ENCODE assay signal across 9 cellular contexts in the genomic region with DNA sequence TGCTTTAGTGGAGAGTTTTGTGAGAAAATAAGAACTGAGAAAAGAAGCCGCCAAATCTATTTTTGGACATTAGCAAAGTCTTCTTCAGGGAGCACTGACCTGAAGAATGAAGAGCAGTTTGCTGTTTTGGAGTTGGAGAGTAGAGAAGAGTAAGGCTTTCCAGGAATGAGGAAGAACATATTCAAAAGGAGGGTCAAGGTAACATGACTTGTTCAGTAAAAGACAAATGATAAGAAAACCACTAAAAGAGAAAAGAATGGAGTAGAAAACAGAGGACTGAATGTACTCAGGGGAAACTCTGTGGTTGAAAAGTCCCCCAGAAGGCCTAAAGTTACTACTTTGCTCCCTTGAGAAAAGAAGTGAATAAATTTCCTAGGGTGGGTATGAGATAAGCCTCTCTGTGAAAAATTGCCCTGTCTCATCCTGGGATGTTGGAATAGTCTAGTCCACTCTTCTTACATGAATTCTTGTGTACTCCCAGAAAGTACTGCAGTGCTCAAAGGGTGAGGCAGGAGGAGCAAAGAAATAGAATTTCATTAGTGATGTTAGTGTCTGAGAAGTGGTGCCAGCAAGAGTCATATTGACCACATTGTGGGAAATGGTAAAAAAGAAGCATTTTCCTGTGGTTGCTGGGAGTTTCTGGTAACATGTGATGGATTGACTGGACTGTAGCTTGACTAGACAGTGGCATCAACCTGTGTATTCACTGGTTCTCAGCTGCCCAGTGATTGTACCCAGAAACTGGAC. TPM values are rescaled to one million over a fixed set of nuclear protein-coding genes. Genes with fewer than 3 reads are reported as not detected.
DNase-seq lines count a peak whose midpoint lies in the region; ATAC-seq lines count a peak whose summit lies in the region.
"Had no signal": no experiment of that assay in that cellular context is flagged by ENCODE, and none has a peak within 500 bp of the region (broad histone marks: within the 10 kb centered on the region; RNA-seq: fewer than 3 reads in every experiment).

No MANE protein-coding gene starts in this region.

- H3K27ac Mint-ChIP-seq in activated CD4-positive, alpha-beta T cell treated with anti-CD3 and anti-CD28 coated beads, Interleukin-2, amount 10 ng/mL, durations not matched to agents 24 days and 14 days, result no peak overlapping the region

- intact Hi-C loops in activated CD4-positive, alpha-beta T cell treated with anti-CD3 and anti-CD28 coated beads, Interleukin-2, amount 10 ng/mL, durations not matched to agents 24 days and 14 days (cut with micrococcal nuclease), result no loop called here

- no peaks in the 10 kb centered on the region for H3K27me3 Mint-ChIP-seq in activated CD4-positive, alpha-beta T cell treated with anti-CD3 and anti-CD28 coated beads, Interleukin-2, amount 10 ng/mL, durations not matched to agents 24 days and 14 days
- H3K27me3 Mint-ChIP-seq: CD4-positive, CD25-positive, alpha-beta regulatory T cell had no signal

- no peaks in the 10 kb centered on the region for H3K9me3 Mint-ChIP-seq in activated CD4-positive, alpha-beta T cell treated with anti-CD3 and anti-CD28 coated beads, Interleukin-2, amount 10 ng/mL, durations not matched to agents 24 days and 14 days

- DNase-seq in A172 (ENCODE audit: low spot score), result peak; percentile 7
- peak; percentile 10 for DNase-seq in UCSD-AML1 (lab: John Stamatoyannopoulos, UW; ENCODE audit: unreplicated experiment)
- DNase-seq in mesenteric fat pad (ENCODE audit: low spot score), result no peak
- no peak for DNase-seq in activated CD4-positive, alpha-beta T cell treated with anti-CD3 and anti-CD28 coated beads, Interleukin-2, amount 10 ng/mL, durations not matched to agents 24 days and 14 days
- no peak for DNase-seq in NCI-H146 treated with DMSO at 0.1 percent for 48 hours (lab: John Stamatoyannopoulos, UW; ENCODE audit: unreplicated experiment)
- DNase-seq in NOMO-1 treated with DMSO at 0.1 percent for 48 hours (lab: John Stamatoyannopoulos, UW; ENCODE audit: unreplicated experiment), result no peak
- DNase-seq: CD4-positive, CD25-positive, alpha-beta regulatory T cell had no signal

- H3K4me3 Mint-ChIP-seq in activated CD4-positive, alpha-beta T cell treated with anti-CD3 and anti-CD28 coated beads, Interleukin-2, amount 10 ng/mL, durations not matched to agents 24 days and 14 days, result no peak overlapping the region
- H3K4me3 Mint-ChIP-seq: CD4-positive, CD25-positive, alpha-beta regulatory T cell had no signal

- peaks cover 17% of the 10 kb centered on the region for H3K4me1 Mint-ChIP-seq in activated CD4-positive, alpha-beta T cell treated with anti-CD3 and anti-CD28 coated beads, Interleukin-2, amount 10 ng/mL, durations not matched to agents 24 days and 14 days

- H3K36me3 Mint-ChIP-seq in activated CD4-positive, alpha-beta T cell treated with anti-CD3 and anti-CD28 coated beads, Interleukin-2, amount 10 ng/mL, durations not matched to agents 24 days and 14 days (ENCODE audit: low read depth), result no peaks in the 10 kb centered on the region

- ATAC-seq in GM19043 (IDR thresholded peaks at IDR 0.05; ENCODE audit: low read depth, unreplicated experiment) (peak; percentile 60), HG03045 (IDR thresholded peaks at IDR 0.05; ENCODE audit: unreplicated experiment) (peak; percentile 65)

RNA-seq across cellular contexts. Expression of a gene that starts 27.8 kb away (rescaled TPM):
- 7.1 and 11.3 TPM in 2 replicates for total RNA-seq in A172 (2014; rRNA removed; shearing (Covaris generic))
- total RNA-seq in mesenteric fat pad, result 28.1 TPM
- total RNA-seq in activated CD4-positive, alpha-beta T cell treated with anti-CD3 and anti-CD28 coated beads, Interleukin-2, amount 10 ng/mL, durations not matched to agents 24 days and 14 days, result 20.4 and 24.6 TPM in 2 replicates

RNA-seq across cellular contexts. Expression of a gene that starts 28.1 kb away (rescaled TPM):
- 143 and 145 TPM in 2 replicates for total RNA-seq in A172 (2014; rRNA removed; shearing (Covaris generic))
- 30.8 TPM for total RNA-seq in mesenteric fat pad
- total RNA-seq in activated CD4-positive, alpha-beta T cell treated with anti-CD3 and anti-CD28 coated beads, Interleukin-2, amount 10 ng/mL, durations not matched to agents 24 days and 14 days, result 27.0 and 36.2 TPM in 2 replicates

Comparison
In these comparisons a context has a peak if more than half of its experiments do, and no peak if none do; other contexts are left out.
1. DNase-seq: peak in A172 (single experiment) and UCSD-AML1 (single experiment); none in mesenteric fat pad (single experiment), activated CD4-positive, alpha-beta T cell treated with anti-CD3 and anti-CD28 coated beads, Interleukin-2, amount 10 ng/mL, durations not matched to agents 24 days and 14 days (single experiment), NCI-H146 treated with DMSO at 0.1 percent for 48 hours (single experiment) and NOMO-1 treated with DMSO at 0.1 percent for 48 hours (single experiment).